In the genomic region with DNA sequence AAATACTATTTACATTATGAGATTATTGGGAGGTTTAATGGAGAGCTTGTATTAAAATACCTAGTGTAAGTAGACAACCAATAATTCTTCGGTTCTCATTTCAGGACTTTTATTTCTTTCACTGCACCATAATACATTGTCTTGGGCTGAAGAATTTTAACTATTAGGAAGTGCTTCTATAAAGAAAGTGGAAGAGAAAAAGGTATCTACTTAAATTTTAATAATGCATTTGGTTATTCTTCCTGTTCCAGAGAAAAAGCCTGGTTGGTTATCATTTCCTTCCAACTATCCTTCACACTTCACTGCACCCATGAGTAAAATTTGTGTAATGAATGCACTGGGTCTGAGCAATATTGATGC, we compare ENCODE assay signal across 16 cellular contexts.
A peak's percentile ranks its signal among the peaks of the same experiment; 100 is the strongest.
DNase-seq lines count a peak whose midpoint lies in the region; ATAC-seq, FAIRE-seq and TF ChIP-seq lines count a peak whose summit lies in the region.
"Had no signal": no experiment of that assay in that cellular context is flagged by ENCODE, and none has a peak within 500 bp of the region (broad histone marks: within the 10 kb centered on the region; RNA-seq: fewer than 3 reads in every experiment).

No MANE protein-coding gene starts in this region.

- no peaks in the 10 kb centered on the region for H3K36me3 ChIP-seq in breast epithelium

- in situ Hi-C loops in G401 (cut with HindIII; ENCODE audit: low sequenced_read_pairs): no loop called here

- intact Hi-C loops in MCF 10A (cut with micrococcal nuclease) (no loop called here), breast epithelium (cut with DNase I; ENCODE audit: low total_unique reads) (no loop called here), natural killer cell (cut with micrococcal nuclease) (no loop called here)

- H3K4me3 Mint-ChIP-seq in MCF 10A (ENCODE audit: unreplicated experiment) (no peak overlapping the region), natural killer cell (no peak overlapping the region)
- H3K4me3 Mint-ChIP-seq: B cell; CD4-positive, alpha-beta T cell; H9 had no signal

- H3K4me3 ChIP-seq in breast epithelium: no peak overlapping the region

- H3K27ac ChIP-seq in breast epithelium: no peak overlapping the region

- no peaks in the 10 kb centered on the region for H3K4me1 ChIP-seq in breast epithelium
- H3K4me1 ChIP-seq: Caco-2 had no signal

- no peaks in the 10 kb centered on the region for H3K27me3 ChIP-seq in breast epithelium

- POLR2A ChIA-PET in MCF 10A (lab: Yijun Ruan, JAX): no interaction called here

- no peak for ATAC-seq in natural killer cell

- H3K27ac Mint-ChIP-seq in MCF 10A (ENCODE audit: low read depth, unreplicated experiment): peak overlapping the region; percentile 75
- no peak overlapping the region for H3K27ac Mint-ChIP-seq in natural killer cell
- H3K27ac Mint-ChIP-seq: B cell; CD4-positive, alpha-beta T cell; H9 had no signal

- no peak for TF ChIP-seq POLR2A in breast epithelium (IDR thresholded peaks at IDR 0.05)
- TF ChIP-seq POLR2A in H54 (IDR thresholded peaks at IDR 0.05; ENCODE audit: low read depth, low read length): no peak

- no peak for TF ChIP-seq CTCF in MCF 10A (IDR thresholded peaks at IDR 0.05; ENCODE audit: unreplicated experiment)
- TF ChIP-seq CTCF in breast epithelium (IDR thresholded peaks at IDR 0.05): no peak
- no peak for TF ChIP-seq CTCF in natural killer cell (IDR thresholded peaks at IDR 0.05)

- DNase-seq in MCF 10A (ENCODE audit: unreplicated experiment) (no peak), breast epithelium (ENCODE audit: low spot score in 2 of 2) (no peak), G401 (ENCODE audit: low spot score) (peak; percentile 37), cerebellar cortex (ENCODE audit: low spot score) (peak; percentile 27), H54 (ENCODE audit: insufficient read length, low spot score) (no peak), NCI-H2196 treated with DMSO at 0.1 percent for 48 hours (lab: John Stamatoyannopoulos, UW; ENCODE audit: unreplicated experiment) (no peak), natural killer cell (no peak)
- DNase-seq: 8988T; Caco-2; CD4-positive, alpha-beta T cell; GOT3; H9; IMR-90 had no signal

- peaks cover 12% of the 10 kb centered on the region for H3K4me1 Mint-ChIP-seq in MCF 10A (ENCODE audit: insufficient read depth, unreplicated experiment)
- H3K4me1 Mint-ChIP-seq in natural killer cell: no peaks in the 10 kb centered on the region
- H3K4me1 Mint-ChIP-seq: B cell, H9 had no signal

- H3K9me3 Mint-ChIP-seq in MCF 10A (ENCODE audit: unreplicated experiment) (no peaks in the 10 kb centered on the region), natural killer cell (peaks cover 8 to 11% of the 10 kb centered on the region in 2 donors)

- no peak for FAIRE-seq in H54 (lab: Jason Lieb, UNC)
- FAIRE-seq: D721Med, HTR-8/SVneo had no signal

- CTCF ChIA-PET in MCF 10A (lab: Yijun Ruan, JAX): no interaction called here

- H3K9me3 ChIP-seq in breast epithelium: no peaks in the 10 kb centered on the region
- H3K9me3 ChIP-seq: Caco-2 had no signal

- no peaks in the 10 kb centered on the region for H3K36me3 Mint-ChIP-seq in MCF 10A (ENCODE audit: insufficient read depth, unreplicated experiment)
- no peaks in the 10 kb centered on the region for H3K36me3 Mint-ChIP-seq in natural killer cell

- H3K27me3 Mint-ChIP-seq in MCF 10A (ENCODE audit: insufficient read depth, unreplicated experiment) (no peaks in the 10 kb centered on the region), natural killer cell (ENCODE audit: low read depth in 2 of 2) (no peaks in the 10 kb centered on the region)
- H3K27me3 Mint-ChIP-seq: B cell; CD4-positive, alpha-beta T cell had no signal

- BruUV-seq in MCF 10A (replicated peaks; lab: Mats Ljungman, UMichigan): no TSS peak

Comparison
In these comparisons a context has a peak if more than half of its experiments do, and no peak if none do; other contexts are left out.
1. DNase-seq: peak in G401 (single experiment) and cerebellar cortex (single experiment); none in MCF 10A (single experiment), breast epithelium (0 of 2), H54 (single experiment), NCI-H2196 treated with DMSO at 0.1 percent for 48 hours (single experiment) and natural killer cell (single experiment).